ENCODE assay signal across 19 cellular contexts in the genomic region with DNA sequence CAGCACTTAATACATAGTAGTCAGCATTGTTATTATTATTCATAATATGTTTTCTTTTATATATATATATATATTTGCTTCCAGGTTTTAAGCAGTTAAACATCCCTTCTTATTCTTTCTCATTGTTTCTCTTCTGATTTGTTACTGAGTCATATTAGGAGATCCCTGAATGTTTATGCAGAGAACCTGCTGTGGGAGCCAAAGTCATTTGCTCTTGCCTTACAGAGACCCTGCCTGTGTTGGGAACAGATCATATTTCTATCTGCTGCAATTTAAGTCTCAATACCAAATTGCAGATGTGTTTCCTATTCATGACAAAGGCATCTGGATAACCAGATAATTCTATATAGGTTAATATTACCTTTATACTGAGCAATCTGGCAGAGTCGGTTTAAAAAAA.
DNase-seq lines count a peak whose midpoint lies in the region; ATAC-seq and TF ChIP-seq lines count a peak whose summit lies in the region.
"Had no signal": no experiment of that assay in that cellular context is flagged by ENCODE, and none has a peak within 500 bp of the region (broad histone marks: within the 10 kb centered on the region; RNA-seq: fewer than 3 reads in every experiment).

No MANE protein-coding gene starts in this region.

- H3K27ac Mint-ChIP-seq in CD8-positive, alpha-beta memory T cell: no peak overlapping the region
- H3K27ac Mint-ChIP-seq: B cell, CD14-positive monocyte had no signal

- no TSS peak for BruUV-seq in PC-3 (replicated peaks; lab: Mats Ljungman, UMichigan)

- H3K79me2 ChIP-seq in PC-3 (ENCODE audit: low read length) (no peaks in the 10 kb centered on the region), GM23248 (ENCODE audit: insufficient read depth) (no peaks in the 10 kb centered on the region)

- peaks cover 30% of the 10 kb centered on the region for H3K4me1 ChIP-seq in PC-3 (ENCODE audit: insufficient read depth, low read length)
- H3K4me1 ChIP-seq in CD8-positive, alpha-beta memory T cell (ENCODE audit: insufficient read depth, low read length): no peaks in the 10 kb centered on the region
- H3K4me1 ChIP-seq in GM23248 (ENCODE audit: insufficient read depth): peaks cover 5% of the 10 kb centered on the region; the same call in 1 of the 2 replicates

- CTCF ChIA-PET in PC-3 (lab: Charles Lee): no interaction called here
- CTCF ChIA-PET in CD8-positive, alpha-beta memory T cell (lab: Charles Lee): no interaction called here

- H4K20me1 ChIP-seq in PC-3 (ENCODE audit: low read length) (no peaks in the 10 kb centered on the region), GM23248 (ENCODE audit: insufficient read depth) (no peaks in the 10 kb centered on the region)

- ATAC-seq in PC-3: peak; percentile 57
- no peak for ATAC-seq in GM18519 (IDR thresholded peaks at IDR 0.05; ENCODE audit: low FRiP score, unreplicated experiment)
- ATAC-seq: K562 had no signal

- POLR2A ChIA-PET in PC-3 (lab: Charles Lee; ENCODE audit: unreplicated experiment): no interaction called here
- POLR2A ChIA-PET in CD8-positive, alpha-beta memory T cell (lab: Charles Lee): no interaction called here

- H3K36me3 Mint-ChIP-seq in CD8-positive, alpha-beta memory T cell: no peaks in the 10 kb centered on the region
- H3K36me3 Mint-ChIP-seq: CD14-positive monocyte had no signal

- no peaks in the 10 kb centered on the region for H3K9me3 ChIP-seq in PC-3 (ENCODE audit: low read length)
- no peaks in the 10 kb centered on the region for H3K9me3 ChIP-seq in CD8-positive, alpha-beta memory T cell (ENCODE audit: low read length)
- no peaks in the 10 kb centered on the region for H3K9me3 ChIP-seq in GM23248 (ENCODE audit: low read depth)

- TF ChIP-seq CTCF in PC-3 (conservative IDR thresholded peaks at IDR 0.05; ENCODE audit: low read depth, low read length) (no peak), brain microvascular endothelial cell (IDR thresholded peaks at IDR 0.05; ENCODE audit: low read depth, low read length, missing control alignments) (no peak)

- no peak overlapping the region for H3K4me3 ChIP-seq in PC-3 (ENCODE audit: low read length)
- H3K4me3 ChIP-seq in brain microvascular endothelial cell (ENCODE audit: low read depth, low read length): no peak overlapping the region
- H3K4me3 ChIP-seq in CD8-positive, alpha-beta memory T cell (ENCODE audit: low read length): no peak overlapping the region
- H3K4me3 ChIP-seq in GM23248: no peak overlapping the region
- H3K4me3 ChIP-seq: K562 had no signal

- peak; percentile 25 for DNase-seq in EH (ENCODE audit: low read depth)
- DNase-seq in PC-3: peak; percentile 58
- peak; percentile 44 for DNase-seq in brain microvascular endothelial cell
- DNase-seq in kidney glomerular epithelial cell (lab: John Stamatoyannopoulos, UW): peak; percentile 17
- DNase-seq in CD8-positive, alpha-beta memory T cell: no peak
- no peak for DNase-seq in HUDEP-2 (lab: John Stamatoyannopoulos, UW; ENCODE audit: unreplicated experiment in 76 of 76)
- no peak for DNase-seq in GM23248
- DNase-seq: MM.1S, NCI-H1092, NCI-H1436, NCI-H187 treated with DMSO at 0.1 percent for 48 hours, NCI-H2107, NCI-H446 treated with DMSO at 0.1 percent for 48 hours, NCI-H526 treated with DMSO at 0.1 percent for 48 hours, SHP77 had no signal

- H3K4me1 Mint-ChIP-seq in CD8-positive, alpha-beta memory T cell: no peaks in the 10 kb centered on the region
- H3K4me1 Mint-ChIP-seq: B cell, CD14-positive monocyte had no signal

- H3K4me3 Mint-ChIP-seq in CD8-positive, alpha-beta memory T cell: no peak overlapping the region
- H3K4me3 Mint-ChIP-seq: B cell, CD14-positive monocyte had no signal

- H3K36me3 ChIP-seq in PC-3 (ENCODE audit: low read depth, low read length) (no peaks in the 10 kb centered on the region), brain microvascular endothelial cell (replicated peaks) (no peaks in the 10 kb centered on the region), GM23248 (ENCODE audit: low read depth) (no peaks in the 10 kb centered on the region)
- no peaks in the 10 kb centered on the region for H3K36me3 ChIP-seq in CD8-positive, alpha-beta memory T cell (ENCODE audit: insufficient read depth, low read length)

- intact Hi-C loops in PC-3 (cut with micrococcal nuclease): no loop called here

- H3K4me2 ChIP-seq in PC-3 (ENCODE audit: low read length): 0 out of 2 replicates have a peak overlapping the region, but pooled peaks have one; percentile 8
- H3K4me2 ChIP-seq in GM23248 (ENCODE audit: unreplicated experiment): no peak overlapping the region

- H3K9ac ChIP-seq in PC-3 (ENCODE audit: low read length): no peak overlapping the region
- H3K9ac ChIP-seq in GM23248: no peak overlapping the region

- H3K9me3 Mint-ChIP-seq in CD8-positive, alpha-beta memory T cell: no peaks in the 10 kb centered on the region

- 16 to 26% methylated on average over 1 of the region's 1 CpG for WGBS in GM23248 (ENCODE audit: low coverage in 1 of 2, low lambda C conversion rate in 2 of 2, missing lambda C conversion rate in 2 of 2), 2 experiments

- H3K27ac ChIP-seq in PC-3 (ENCODE audit: low read length) (no peak overlapping the region), brain microvascular endothelial cell (no peak overlapping the region), GM23248 (no peak overlapping the region)
- H3K27ac ChIP-seq in CD8-positive, alpha-beta memory T cell (ENCODE audit: low read depth, low read length): no peak overlapping the region

- H2AFZ ChIP-seq in PC-3 (ENCODE audit: low read length): no peak overlapping the region
- no peak overlapping the region for H2AFZ ChIP-seq in GM23248

- in situ Hi-C loops in brain microvascular endothelial cell (cut with HindIII; ENCODE audit: low pct_ligation_motif_present, low sequenced_read_pairs) (no loop called here), GM23248 (cut with MboI) (no loop called here)

- H3K9me2 ChIP-seq in PC-3 (replicated peaks; ENCODE audit: low read length): no peaks in the 10 kb centered on the region
- H3K9me2 ChIP-seq in GM23248 (ENCODE audit: insufficient read depth): no peaks in the 10 kb centered on the region

- H3K27me3 ChIP-seq in PC-3 (ENCODE audit: low read length) (no peaks in the 10 kb centered on the region), brain microvascular endothelial cell (replicated peaks) (no peaks in the 10 kb centered on the region), GM23248 (replicated peaks; ENCODE audit: insufficient read depth) (0 out of 2 replicates have a peak, but pooled peaks cover 5% of the 10 kb centered on the region)
- no peaks in the 10 kb centered on the region for H3K27me3 ChIP-seq in CD8-positive, alpha-beta memory T cell (ENCODE audit: insufficient read depth, low read length, poor library complexity, severe bottlenecking)

- no peaks in the 10 kb centered on the region for H3F3A ChIP-seq in PC-3 (ENCODE audit: low read length, unreplicated experiment)
- no peaks in the 10 kb centered on the region for H3F3A ChIP-seq in GM23248 (ENCODE audit: insufficient read depth)

- peaks cover 8 to 20% of the 10 kb centered on the region in 2 donors for H3K27me3 Mint-ChIP-seq in CD8-positive, alpha-beta memory T cell

Comparison
In these comparisons a context has a peak if more than half of its experiments do, and no peak if none do; other contexts are left out.
1. DNase-seq: peak in EH (single experiment), PC-3 (single experiment), brain microvascular endothelial cell (single experiment) and kidney glomerular epithelial cell (single experiment); none in CD8-positive, alpha-beta memory T cell (0 of 5), HUDEP-2 (0 of 76) and GM23248 (single experiment).